Comparison of ENCODE assay signal across 8 cellular contexts in the genomic region with DNA sequence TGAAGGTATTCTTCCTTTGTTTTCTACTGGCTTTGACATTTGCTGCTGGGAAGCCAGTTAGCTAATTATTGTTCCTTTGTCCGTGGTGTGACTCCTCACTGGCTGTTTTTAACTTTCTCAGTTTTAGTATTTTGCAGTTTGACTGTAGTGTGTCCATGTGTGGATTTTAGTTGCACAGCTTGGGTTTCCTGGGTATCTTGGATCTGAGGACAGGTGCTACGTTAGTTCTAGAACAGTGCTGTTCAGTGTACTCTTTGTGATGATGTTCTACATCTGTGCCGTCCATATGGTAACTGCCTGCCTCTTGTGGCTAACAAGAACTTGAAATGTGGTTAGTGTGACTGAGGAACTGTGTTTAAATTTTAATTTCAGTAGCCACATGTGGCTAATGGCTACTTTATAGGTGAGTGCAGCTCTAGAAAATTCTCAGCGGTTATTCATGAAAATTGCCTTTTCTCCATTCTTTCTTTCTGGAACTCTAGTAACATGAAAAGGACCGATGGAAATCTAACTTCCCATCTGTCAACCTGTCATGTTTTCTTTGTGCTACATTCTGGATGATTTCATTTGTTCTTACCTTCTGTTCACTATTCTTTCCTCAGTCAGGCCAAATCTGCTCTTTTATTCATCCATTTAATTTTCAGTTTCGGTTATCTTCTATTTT. TPM values are rescaled to one million over a fixed set of nuclear protein-coding genes. Genes with fewer than 3 reads are reported as not detected.
DNase-seq lines count a peak whose midpoint lies in the region; ATAC-seq and TF ChIP-seq lines count a peak whose summit lies in the region.

No MANE protein-coding gene starts in this region.

- no peak for TF ChIP-seq CTCF in PC-3 (conservative IDR thresholded peaks at IDR 0.05; ENCODE audit: low read depth, low read length)

- no peaks in the 10 kb centered on the region for H3K9me2 ChIP-seq in PC-3 (replicated peaks; ENCODE audit: low read length)

- H3K27me3 ChIP-seq in PC-3 (ENCODE audit: low read length) = no peaks in the 10 kb centered on the region

- H3K4me2 ChIP-seq in PC-3 (ENCODE audit: low read length) = no peak overlapping the region

- H4K20me1 ChIP-seq in PC-3 (ENCODE audit: low read length) = peaks cover 10% of the 10 kb centered on the region

- H2AFZ ChIP-seq in PC-3 (ENCODE audit: low read length) = no peak overlapping the region

- no peak overlapping the region for H3K9ac ChIP-seq in PC-3 (ENCODE audit: low read length)

- peaks cover 89% of the 10 kb centered on the region for H3K79me2 ChIP-seq in PC-3 (ENCODE audit: low read length)

- BruUV-seq in PC-3 (replicated peaks; lab: Mats Ljungman, UMichigan) = no TSS peak

- H3F3A ChIP-seq in PC-3 (ENCODE audit: low read length, unreplicated experiment) = no peaks in the 10 kb centered on the region

- peak; percentile 42 for DNase-seq in MV-4-11 (lab: John Stamatoyannopoulos, UW)
- peak; percentile 76 for DNase-seq in inferior parietal cortex (ENCODE audit: extremely low spot score)
- no peak for DNase-seq in NCI-H345 (lab: John Stamatoyannopoulos, UW)
- DNase-seq in DMS153 treated with DMSO at 0.1 percent for 48 hours (lab: John Stamatoyannopoulos, UW; ENCODE audit: unreplicated experiment) = no peak
- no peak for DNase-seq in PC-3
- no peak for DNase-seq in DMS53 (lab: John Stamatoyannopoulos, UW)

- intact Hi-C loops in PC-3 (cut with micrococcal nuclease) = loop anchor here (5.0 kb wide), 1 partner anchor 37 kb away; no protein-coding TSS in a partner anchor

- POLR2A ChIA-PET in PC-3 (lab: Charles Lee; ENCODE audit: unreplicated experiment) = interaction anchor here (0.7 kb wide), 1 partner anchor 450 kb away, joined by 5 read pairs; no protein-coding TSS in a partner anchor

- H3K4me1 ChIP-seq in PC-3 (ENCODE audit: insufficient read depth, low read length) = peaks cover 29% of the 10 kb centered on the region

- CTCF ChIA-PET in PC-3 (lab: Charles Lee) = no interaction called here

- TF ChIP-seq POLR2A in GM18505 (IDR thresholded peaks at IDR 0.05; ENCODE audit: borderline replicate concordance, extremely low read depth, insufficient read depth, insufficient read length) = no peak

- ATAC-seq in GM18505 (IDR thresholded peaks at IDR 0.05; ENCODE audit: unreplicated experiment) = peak; percentile 89
- peak; percentile 92 for ATAC-seq in GM21825 (IDR thresholded peaks at IDR 0.05; ENCODE audit: unreplicated experiment)
- ATAC-seq in PC-3 = no peak

- H3K4me3 ChIP-seq in PC-3 (ENCODE audit: low read length) = no peak overlapping the region

- no peaks in the 10 kb centered on the region for H3K9me3 ChIP-seq in PC-3 (ENCODE audit: low read length)

- H3K36me3 ChIP-seq in PC-3 (ENCODE audit: low read depth, low read length) = peaks cover 7% of the 10 kb centered on the region; the same call in 1 of the 2 replicates

- no peak overlapping the region for H3K27ac ChIP-seq in PC-3 (ENCODE audit: low read length)

RNA-seq across cellular contexts. Expression of gene SNX9, which starts 7.4 kb away (rescaled TPM):
- 18.0 and 21.3 TPM in 2 replicates for total RNA-seq in PC-3 (2014; rRNA removed)

Comparison
In these comparisons a context has a peak if more than half of its experiments do, and no peak if none do; other contexts are left out.
1. DNase-seq: peak in MV-4-11 (single experiment) and inferior parietal cortex (single experiment); none in NCI-H345 (single experiment), DMS153 treated with DMSO at 0.1 percent for 48 hours (single experiment), PC-3 (single experiment) and DMS53 (single experiment).